ENCODE assay signal across 9 cellular contexts in the genomic region with DNA sequence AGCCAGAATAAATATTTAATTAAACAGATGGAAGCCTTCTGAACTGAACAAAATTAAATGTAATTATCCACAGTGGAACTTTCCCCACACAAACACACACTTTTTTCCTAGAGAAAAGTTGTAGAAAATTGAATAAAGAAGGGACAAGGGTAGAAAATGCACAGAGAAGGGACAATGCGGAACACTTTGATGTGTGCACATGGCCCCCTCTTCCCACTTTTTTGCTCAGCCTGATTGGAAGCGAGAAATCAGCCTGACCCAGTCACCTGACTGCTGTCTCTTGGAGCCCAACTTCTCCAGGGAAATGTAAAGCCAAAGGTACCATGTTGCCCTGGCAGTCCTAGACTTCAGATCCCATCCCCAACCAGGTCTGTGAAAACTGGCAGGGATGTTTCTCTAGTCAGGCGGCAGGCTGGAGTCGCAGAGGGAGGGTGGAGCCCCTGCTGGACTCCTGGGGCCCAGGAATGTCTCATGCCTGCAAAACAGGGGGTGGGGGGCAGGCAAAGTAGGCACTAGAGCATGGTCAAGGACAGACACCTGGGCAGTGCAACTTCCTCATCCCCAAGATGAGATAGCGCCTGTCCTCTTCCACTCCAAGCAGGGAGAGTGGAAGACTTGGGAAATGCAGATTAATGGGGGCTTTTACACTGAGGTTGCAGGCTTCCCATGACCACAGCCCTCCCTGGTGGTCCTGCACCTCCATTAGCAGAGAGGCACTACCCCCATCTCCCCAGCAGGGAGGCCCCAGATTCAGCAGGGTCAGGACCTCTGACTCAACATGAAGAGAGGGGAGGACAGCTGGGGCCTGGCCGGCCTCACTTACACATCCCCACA. TPM values are rescaled to one million over a fixed set of nuclear protein-coding genes. Genes with fewer than 3 reads are reported as not detected.
A peak's percentile ranks its signal among the peaks of the same experiment; 100 is the strongest.
DNase-seq lines count a peak whose midpoint lies in the region; ATAC-seq, FAIRE-seq and TF ChIP-seq lines count a peak whose summit lies in the region.
"Had no signal": no experiment of that assay in that cellular context is flagged by ENCODE, and none has a peak within 500 bp of the region (broad histone marks: within the 10 kb centered on the region; RNA-seq: fewer than 3 reads in every experiment).

No MANE protein-coding gene starts in this region.

- no peak for TF ChIP-seq CTCF in GM10248 (IDR thresholded peaks at IDR 0.05; ENCODE audit: control extremely low read depth, extremely low read depth, low read depth, missing control alignments)

- no peaks in the 10 kb centered on the region for H3K9me3 Mint-ChIP-seq in activated CD4-positive, alpha-beta T cell treated with anti-CD3 and anti-CD28 coated beads, Interleukin-2, amount 10 ng/mL, durations not matched to agents 7 days and 5 days
- no peaks in the 10 kb centered on the region for H3K9me3 Mint-ChIP-seq in activated naive CD8-positive, alpha-beta T cell treated with anti-CD3 and anti-CD28 coated beads, Interleukin-2, amount 50 U/mL, for 24 hours

- peak overlapping the region; percentile 86 for H3K4me3 Mint-ChIP-seq in activated CD4-positive, alpha-beta T cell treated with anti-CD3 and anti-CD28 coated beads, Interleukin-2, amount 10 ng/mL, durations not matched to agents 7 days and 5 days
- peak overlapping the region; percentile 90 for H3K4me3 Mint-ChIP-seq in activated naive CD8-positive, alpha-beta T cell treated with anti-CD3 and anti-CD28 coated beads, Interleukin-2, amount 50 U/mL, for 24 hours

- H3K36me3 Mint-ChIP-seq in activated CD4-positive, alpha-beta T cell treated with anti-CD3 and anti-CD28 coated beads, Interleukin-2, amount 10 ng/mL, durations not matched to agents 7 days and 5 days (ENCODE audit: low read depth), result peaks cover 35% of the 10 kb centered on the region
- H3K36me3 Mint-ChIP-seq in activated naive CD8-positive, alpha-beta T cell treated with anti-CD3 and anti-CD28 coated beads, Interleukin-2, amount 50 U/mL, for 24 hours (ENCODE audit: low read depth), result peaks cover 32% of the 10 kb centered on the region

- H3K27ac Mint-ChIP-seq in activated CD4-positive, alpha-beta T cell treated with anti-CD3 and anti-CD28 coated beads, Interleukin-2, amount 10 ng/mL, durations not matched to agents 7 days and 5 days, result peak overlapping the region; percentile 88
- H3K27ac Mint-ChIP-seq in activated naive CD8-positive, alpha-beta T cell treated with anti-CD3 and anti-CD28 coated beads, Interleukin-2, amount 50 U/mL, for 24 hours, result peak overlapping the region; percentile 90

- POLR2A ChIA-PET in activated CD4-positive, alpha-beta T cell treated with anti-CD3 and anti-CD28 coated beads, Interleukin-2, amount 10 ng/mL, durations not matched to agents 7 days and 5 days (lab: Charles Lee), result no interaction called here
- POLR2A ChIA-PET in GM10248 (lab: Yijun Ruan, JAX), result no interaction called here

- H3K9ac ChIP-seq in subcutaneous abdominal adipose tissue (ENCODE audit: low read length in 5 of 5), result peak overlapping the region in 3 of 5 donors; percentile 22 to 95 (median 89)

- H3K27ac ChIP-seq in subcutaneous abdominal adipose tissue (ENCODE audit: low read depth, low read length), result peak overlapping the region; percentile 26

- peaks cover 52% of the 10 kb centered on the region for H3K4me1 Mint-ChIP-seq in activated CD4-positive, alpha-beta T cell treated with anti-CD3 and anti-CD28 coated beads, Interleukin-2, amount 10 ng/mL, durations not matched to agents 7 days and 5 days
- peaks cover 51% of the 10 kb centered on the region for H3K4me1 Mint-ChIP-seq in activated naive CD8-positive, alpha-beta T cell treated with anti-CD3 and anti-CD28 coated beads, Interleukin-2, amount 50 U/mL, for 24 hours

- no peaks in the 10 kb centered on the region for H3K27me3 Mint-ChIP-seq in activated CD4-positive, alpha-beta T cell treated with anti-CD3 and anti-CD28 coated beads, Interleukin-2, amount 10 ng/mL, durations not matched to agents 7 days and 5 days
- H3K27me3 Mint-ChIP-seq in activated naive CD8-positive, alpha-beta T cell treated with anti-CD3 and anti-CD28 coated beads, Interleukin-2, amount 50 U/mL, for 24 hours, result no peaks in the 10 kb centered on the region

- CTCF ChIA-PET in activated CD4-positive, alpha-beta T cell treated with anti-CD3 and anti-CD28 coated beads, Interleukin-2, amount 10 ng/mL, durations not matched to agents 7 days and 5 days (lab: Charles Lee), result no interaction called here
- CTCF ChIA-PET in GM10248 (lab: Yijun Ruan, JAX), result interaction anchor here (1.7 to 4.1 kb wide), 2 partner anchors 8 to 22 kb away, joined by 6 to 28 read pairs; a partner anchor contains a TSS

- ATAC-seq in activated naive CD8-positive, alpha-beta T cell treated with anti-CD3 and anti-CD28 coated beads, Interleukin-2, amount 50 U/mL, for 24 hours, result no peak
- ATAC-seq in HG02938 (IDR thresholded peaks at IDR 0.05; ENCODE audit: unreplicated experiment), result no peak

- no peak for DNase-seq in activated CD4-positive, alpha-beta T cell treated with anti-CD3 and anti-CD28 coated beads, Interleukin-2, amount 10 ng/mL, durations not matched to agents 7 days and 5 days
- no peak for DNase-seq in activated CD4-positive, alpha-beta T cell treated with anti-CD3 and anti-CD28 coated beads, Interleukin-2, amount 50 U/mL, for 48 hours
- DNase-seq in activated naive CD8-positive, alpha-beta T cell treated with anti-CD3 and anti-CD28 coated beads, Interleukin-2, amount 50 U/mL, for 24 hours, result no peak
- DNase-seq in islet precursor cell, result peak; percentile 58
- no peak for DNase-seq in GM10248 (ENCODE audit: extremely low spot score)
- DNase-seq in GM12891 (ENCODE audit: insufficient read length, low spot score), result no peak

- H3K4me3 ChIP-seq in subcutaneous abdominal adipose tissue (ENCODE audit: low read depth in 1 of 5, low read length in 5 of 5), result peak overlapping the region; percentile 4 to 74 (median 7)

- no peak for TF ChIP-seq POLR2A in GM12891 (IDR thresholded peaks at IDR 0.05; ENCODE audit: low read depth, low read length)

- peaks cover 18 to 50% (median 43%) of the 10 kb centered on the region in 5 donors for H3K4me1 ChIP-seq in subcutaneous abdominal adipose tissue (ENCODE audit: control insufficient read depth in 5 of 5, insufficient read depth in 5 of 5, low read length in 5 of 5)

- no peak for FAIRE-seq in GM12891 (lab: Jason Lieb, UNC)

- H3K27me3 ChIP-seq in subcutaneous abdominal adipose tissue (ENCODE audit: control insufficient read depth in 5 of 5, insufficient read depth in 4 of 5, low read length in 5 of 5), result no peaks in the 10 kb centered on the region

- no peaks in the 10 kb centered on the region for H3K9me3 ChIP-seq in subcutaneous abdominal adipose tissue (ENCODE audit: control insufficient read depth in 5 of 5, low read length in 5 of 5)

- peaks cover 0 to 25% (median 22%) of the 10 kb centered on the region in 5 donors for H3K36me3 ChIP-seq in subcutaneous abdominal adipose tissue (ENCODE audit: control insufficient read depth in 5 of 5, insufficient read depth in 5 of 5, low read length in 5 of 5)

TF ChIP-seq in GM12891, 5 proteins besides CTCF, POLR2A, EP300 and RAD21:
- no peak for TF ChIP-seq TAF1 (IDR thresholded peaks at IDR 0.05; ENCODE audit: low read depth, low read length)
- TF ChIP-seq SPI1 (IDR thresholded peaks at IDR 0.05; ENCODE audit: low read depth, low read length), result no peak
- TF ChIP-seq POU2F2 (IDR thresholded peaks at IDR 0.05; ENCODE audit: low read depth, low read length), result no peak
- TF ChIP-seq PAX5 (IDR thresholded peaks at IDR 0.05; ENCODE audit: insufficient read depth, low read length, severe bottlenecking), result no peak
- no peak for TF ChIP-seq POLR2AphosphoS5 (IDR thresholded peaks at IDR 0.05; ENCODE audit: low read depth, low read length)

RNA-seq across cellular contexts. Expression of a gene that starts 2.8 kb away (rescaled TPM):
- 100 to 1,000 TPM; 173 to 192 TPM for total RNA-seq in activated CD4-positive, alpha-beta T cell treated with anti-CD3 and anti-CD28 coated beads, Interleukin-2, amount 10 ng/mL, durations not matched to agents 7 days and 5 days
- 24.9 TPM for polyA plus RNA-seq in GM12891 (2012; ENCODE audit: low read depth, missing spikeins)

RNA-seq across cellular contexts. Expression of a gene that starts 10.3 kb away (rescaled TPM):
- total RNA-seq in activated CD4-positive, alpha-beta T cell treated with anti-CD3 and anti-CD28 coated beads, Interleukin-2, amount 10 ng/mL, durations not matched to agents 7 days and 5 days, result under 1 TPM in 1 of 2 experiments, not detected in 1; 0.10 TPM
- polyA plus RNA-seq in GM12891 (2012; ENCODE audit: low read depth, missing spikeins), result 0.62 TPM
- total RNA-seq: Daoy had no signal

RNA-seq across cellular contexts. Expression of a gene that starts 34.9 kb away (rescaled TPM):
- total RNA-seq in activated CD4-positive, alpha-beta T cell treated with anti-CD3 and anti-CD28 coated beads, Interleukin-2, amount 10 ng/mL, durations not matched to agents 7 days and 5 days, result 10 to 100 TPM; 23.9 to 24.3 TPM
- 4.9 TPM for polyA plus RNA-seq in GM12891 (2012; ENCODE audit: low read depth, missing spikeins)

RNA-seq across cellular contexts. Expression of a gene that starts 36.4 kb away (rescaled TPM):
- 10 to 100 TPM; 18.8 to 19.1 TPM for total RNA-seq in activated CD4-positive, alpha-beta T cell treated with anti-CD3 and anti-CD28 coated beads, Interleukin-2, amount 10 ng/mL, durations not matched to agents 7 days and 5 days
- polyA plus RNA-seq in GM12891 (2012; ENCODE audit: low read depth, missing spikeins), result 7.0 TPM

RNA-seq across cellular contexts. Expression of a gene that starts 45.6 kb away (rescaled TPM):
- total RNA-seq in activated CD4-positive, alpha-beta T cell treated with anti-CD3 and anti-CD28 coated beads, Interleukin-2, amount 10 ng/mL, durations not matched to agents 7 days and 5 days, result 10 to 100 TPM; 51.1 to 58.1 TPM
- polyA plus RNA-seq in GM12891 (2012; ENCODE audit: low read depth, missing spikeins), result 21.5 TPM
